In the genomic region with DNA sequence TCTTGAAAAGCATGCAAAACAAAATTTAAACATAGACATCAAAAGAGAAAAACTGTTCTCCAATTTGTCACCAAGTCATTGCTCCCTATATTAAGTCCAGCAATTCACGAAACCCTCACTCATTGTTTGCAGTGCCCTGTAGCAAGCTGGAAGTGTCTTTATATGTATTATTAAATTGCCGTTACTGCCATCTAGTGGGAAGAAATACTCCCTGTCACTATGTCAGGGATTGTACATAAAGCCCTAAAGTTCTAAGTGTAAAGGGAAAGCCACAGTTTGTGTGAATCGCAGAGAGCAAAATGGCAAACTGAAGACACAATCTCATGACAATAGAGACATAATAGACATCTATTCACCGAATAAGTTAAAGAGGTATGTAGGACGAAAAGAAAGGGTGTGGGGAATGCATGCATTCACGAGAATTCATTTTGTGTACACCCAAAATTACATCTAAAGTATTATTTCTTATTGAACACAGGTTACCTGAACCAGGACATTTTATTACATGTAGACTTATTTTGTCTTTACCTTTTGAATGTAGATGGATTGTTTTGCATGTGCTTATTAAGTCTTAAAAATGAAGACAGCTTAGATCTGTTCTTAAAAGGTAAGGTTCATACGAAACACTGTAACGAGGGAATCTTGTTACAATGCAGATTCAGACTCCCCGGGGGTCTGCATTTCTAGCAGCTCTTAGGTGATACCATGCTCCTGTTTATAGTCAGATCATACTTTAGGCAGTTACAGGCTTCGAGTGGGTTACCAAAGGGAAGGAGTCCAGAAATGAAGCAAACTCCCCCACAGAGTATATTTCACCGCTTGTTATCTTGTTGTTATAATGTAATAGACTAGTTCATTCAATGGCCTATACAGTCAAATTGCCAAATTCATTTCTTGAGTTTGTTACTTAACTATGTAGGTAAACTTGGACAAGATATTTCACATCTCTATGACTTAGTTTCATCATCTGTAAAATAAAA, we compare ENCODE assay signal across 8 cellular contexts.
A peak's percentile ranks its signal among the peaks of the same experiment; 100 is the strongest.
DNase-seq lines count a peak whose midpoint lies in the region; ATAC-seq, FAIRE-seq and TF ChIP-seq lines count a peak whose summit lies in the region.

No MANE protein-coding gene starts in this region.

- 32 to 39% methylated on average over 11 of the region's 11 CpGs for WGBS in testis, 2 donors

- FAIRE-seq in bronchial epithelial cell (lab: Jason Lieb, UNC), result no peak

- H3K36me3 ChIP-seq in bronchial epithelial cell (ENCODE audit: control insufficient read depth, insufficient read depth, low read length) (no peaks in the 10 kb centered on the region), testis (ENCODE audit: low read depth, missing control alignments) (no peaks in the 10 kb centered on the region)

- ATAC-seq in HG03571 (IDR thresholded peaks at IDR 0.05; ENCODE audit: unreplicated experiment), result peak; percentile 68

- H3K9me3 ChIP-seq in testis, result no peaks in the 10 kb centered on the region

- H3K27ac ChIP-seq in testis, result peak overlapping the region; percentile 2 to 33

- H3K27me3 ChIP-seq in bronchial epithelial cell (ENCODE audit: control insufficient read depth, insufficient read depth, low read length) (no peaks in the 10 kb centered on the region), testis (no peaks in the 10 kb centered on the region)

- no peak for TF ChIP-seq POLR2A in testis (IDR thresholded peaks at IDR 0.05)

- TF ChIP-seq CTCF in GM20000 (IDR thresholded peaks at IDR 0.05; ENCODE audit: extremely low read depth, missing control alignments) (peak; percentile 14), bronchial epithelial cell (IDR thresholded peaks at IDR 0.05; ENCODE audit: insufficient read depth, low read length, severe bottlenecking) (peak; percentile 58), testis (IDR thresholded peaks at IDR 0.05) (peak; percentile 60 to 67 (median 61))

- no peaks in the 10 kb centered on the region for H3K4me1 ChIP-seq in testis

- DNase-seq in Daoy (ENCODE audit: low read depth) (peak; percentile 28), GM20000 (ENCODE audit: low spot score) (peak; percentile 21), NCI-H748 treated with DMSO at 0.1 percent for 48 hours (lab: John Stamatoyannopoulos, UW) (peak; percentile 24), bronchial epithelial cell (ENCODE audit: low read depth) (peak; percentile 69), kidney glomerular epithelial cell (lab: John Stamatoyannopoulos, UW) (peak; percentile 81), testis (peak; percentile 64)
- DNase-seq in activated CD4-positive, alpha-beta T cell treated with anti-CD3 and anti-CD28 coated beads for 4 hours, result no peak

- H3K4me3 ChIP-seq in bronchial epithelial cell (ENCODE audit: low read depth, low read length), result no peak overlapping the region
- no peak overlapping the region for H3K4me3 ChIP-seq in testis

- intact Hi-C loops in testis (cut with DNase I; ENCODE audit: low total_unique reads), result no loop called here

Comparison
In these comparisons a context has a peak if more than half of its experiments do, and no peak if none do; other contexts are left out.
1. DNase-seq: peak in Daoy (single experiment), GM20000 (single experiment), NCI-H748 treated with DMSO at 0.1 percent for 48 hours (single experiment), bronchial epithelial cell (single experiment), kidney glomerular epithelial cell (single experiment) and testis (single experiment); none in activated CD4-positive, alpha-beta T cell treated with anti-CD3 and anti-CD28 coated beads for 4 hours (0 of 2).
2. Peak in every context shown above with its lines, with median percentiles within 50 percentile points of each other: CTCF ChIP-seq.